In the genomic region with DNA sequence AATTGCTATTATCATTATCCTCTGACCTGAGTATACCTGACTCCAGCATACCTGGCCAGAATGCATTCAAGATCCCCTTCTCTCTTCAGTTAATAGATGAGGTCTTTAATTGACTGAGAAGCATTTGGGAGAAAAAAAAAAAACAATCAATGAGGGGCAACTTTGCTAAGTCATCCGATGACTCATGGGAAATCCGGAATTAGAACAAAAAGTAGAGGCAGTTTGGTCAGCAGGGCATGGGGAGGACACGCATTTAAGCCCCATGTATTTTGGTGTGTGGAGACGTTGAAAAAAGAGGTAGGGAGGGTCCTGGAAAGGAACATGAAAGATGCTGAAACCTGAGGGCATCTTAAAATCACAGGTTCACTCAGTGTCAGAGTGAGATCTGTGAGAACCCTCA, we compare ENCODE assay signal across 13 cellular contexts.
DNase-seq lines count a peak whose midpoint lies in the region; ATAC-seq and TF ChIP-seq lines count a peak whose summit lies in the region.
"Had no signal": no experiment of that assay in that cellular context is flagged by ENCODE, and none has a peak within 500 bp of the region (broad histone marks: within the 10 kb centered on the region; RNA-seq: fewer than 3 reads in every experiment).

No MANE protein-coding gene starts in this region.

- H3K4me3 ChIP-seq in AG10803 (ENCODE audit: low read length) = no peak overlapping the region
- no peak overlapping the region for H3K4me3 ChIP-seq in mesodermal cell (ENCODE audit: extremely low read depth, insufficient read depth, low read length, poor library complexity, severe bottlenecking)
- H3K4me3 ChIP-seq: SK-N-MC had no signal

- DNase-seq in AG10803 (ENCODE audit: low read depth) = peak; percentile 78
- peak; percentile 10 for DNase-seq in OCI-M1 (lab: John Stamatoyannopoulos, UW)
- peak; percentile 87 for DNase-seq in dermis blood vessel endothelial cell
- DNase-seq in NCI-H82 (lab: John Stamatoyannopoulos, UW) = no peak
- DNase-seq: activated CD4-positive, alpha-beta T cell treated with anti-CD3 and anti-CD28 coated beads for 1 hour; left cardiac atrium; NCI-H1105 treated with DMSO at 0.1 percent for 48 hours; NCI-H524 treated with DMSO at 0.1 percent for 48 hours had no signal

- H3K9me3 ChIP-seq in mesodermal cell (ENCODE audit: control insufficient read depth, low read length) = no peaks in the 10 kb centered on the region

- no peaks in the 10 kb centered on the region for H3K36me3 ChIP-seq in mesodermal cell (ENCODE audit: control insufficient read depth, insufficient read depth, low read length)

- WGBS in mesodermal cell (ENCODE audit: insufficient coverage in 2 of 2), 2 experiments = 86 to 97% methylated on average over 4 of the region's 4 CpGs

- no peak for TF ChIP-seq CTCF in AG10803 (conservative IDR thresholded peaks at IDR 0.05; ENCODE audit: low read length)

- ATAC-seq in GM21619 (IDR thresholded peaks at IDR 0.05; ENCODE audit: unreplicated experiment) = no peak
- no peak for ATAC-seq in HG03521 (IDR thresholded peaks at IDR 0.05; ENCODE audit: unreplicated experiment)
- no peak for ATAC-seq in HG03342 (IDR thresholded peaks at IDR 0.05; ENCODE audit: unreplicated experiment)
- ATAC-seq: left cardiac atrium had no signal

- peak overlapping the region; percentile 39 for H3K27ac ChIP-seq in mesodermal cell (ENCODE audit: low read depth, low read length, severe bottlenecking)
- H3K27ac ChIP-seq: SK-N-MC had no signal

- peaks cover 43% of the 10 kb centered on the region for H3K4me1 ChIP-seq in mesodermal cell (ENCODE audit: control insufficient read depth, insufficient read depth, low read length, poor library complexity, severe bottlenecking)
